Comparison of ENCODE assay signal across 28 cellular contexts in genomic region chr1:3616861-3617260, GRCh38. TPM values are rescaled to one million over a fixed set of nuclear protein-coding genes. Genes with fewer than 3 reads are reported as not detected.
"Had no signal": no experiment of that assay in that cellular context is flagged by ENCODE, and none has a peak within 500 bp of the region (broad histone marks: within the 10 kb centered on the region; RNA-seq: fewer than 3 reads in every experiment).

No MANE protein-coding gene starts in this region.

- H3K36me3 ChIP-seq: stomach, suprapubic skin, thoracic aorta, thyroid gland, tibial artery, tibial nerve, transverse colon, upper lobe of left lung, upper lobe of right lung, uterus, vagina had no signal

- H3K27me3 Mint-ChIP-seq: stimulated activated naive CD8-positive, alpha-beta T cell treated with anti-CD3 and anti-CD28 coated beads, Interleukin-15, Interleukin-2, amounts not matched to agents 100 ng/mL and 50 ng/mL, for 24 hours had no signal

- DNase-seq: stimulated activated CD4-positive, alpha-beta T cell treated with anti-CD3 and anti-CD28 coated beads, Interleukin-2, amount 100 ng/mL, for 48 hours; stimulated activated CD4-positive, alpha-beta T cell treated with anti-CD3 and anti-CD28 coated beads, Interleukin-4, amount 100 ng/mL, for 1 hour; stimulated activated CD4-positive, alpha-beta T cell treated with anti-CD3 and anti-CD28 coated beads, Interleukin-4, amount 100 ng/mL, for 24 hours; stimulated activated CD4-positive, alpha-beta T cell treated with anti-CD3 and anti-CD28 coated beads, Interleukin-4, amount 100 ng/mL, for 4 hours; stimulated activated CD8-positive, alpha-beta memory T cell treated with anti-CD3 and anti-CD28 coated beads, Interleukin-4, amount 100 ng/mL, for 48 hours; stimulated activated naive B cell treated with anti-CD40 and anti-IgM and Interleukin-4, amounts not matched to agents 10 μg/mL and 1 μg/mL and 100 μg/mL, for 72 hours; stimulated activated naive CD4-positive, alpha-beta T cell; stimulated activated naive CD4-positive, alpha-beta T cell treated with Interleukin-2 at 50 U/mL for 16 hours; stimulated activated naive CD8-positive, alpha-beta T cell treated with anti-CD3 and anti-CD28 coated beads, Interleukin-15, amount 100 ng/mL, for 72 hours; stimulated activated naive CD8-positive, alpha-beta T cell treated with anti-CD3 and anti-CD28 coated beads, Interleukin-15, Interleukin-2, amounts not matched to agents 100 U/mL and 50 U/mL, for 24 hours; stomach; substantia nigra; testis; thyroid gland; tibial artery; transverse colon; trophoblast cell; upper lobe of right lung; uterus had no signal

- H3K27me3 ChIP-seq: testis, thyroid gland, uterus, vagina had no signal

- H3K9me3 ChIP-seq: stomach, suprapubic skin, testis, thoracic aorta, thyroid gland, tibial artery, tibial nerve, transverse colon, upper lobe of left lung, upper lobe of right lung, uterus, vagina had no signal

- H3K9me3 Mint-ChIP-seq: stimulated activated effector memory CD8-positive, alpha-beta T cell treated with anti-CD3 and anti-CD28 coated beads, Interleukin-12 subunit alpha, Interleukin-12 subunit beta, amount 100 ng/mL, for 72 hours; stimulated activated memory B cell treated with anti-CD40 and anti-IgM and Interleukin-4, amounts not matched to agents 10 μg/mL and 1 μg/mL and 100 μg/mL, for 72 hours; stimulated activated naive B cell treated with anti-CD40 and anti-IgM and Interleukin-4, amounts not matched to agents 10 μg/mL and 1 μg/mL and 100 μg/mL, for 72 hours; stimulated activated naive CD8-positive, alpha-beta T cell treated with anti-CD3 and anti-CD28 coated beads, Interleukin-15, amount 100 ng/mL, for 72 hours; stimulated activated naive CD8-positive, alpha-beta T cell treated with anti-CD3 and anti-CD28 coated beads, Interleukin-15, Interleukin-2, amounts not matched to agents 100 ng/mL and 50 ng/mL, for 24 hours; type B pancreatic cell had no signal

- H3K4me3 ChIP-seq: stomach, suprapubic skin, testis, thoracic aorta, thyroid gland, tibial artery, tibial nerve, transverse colon, upper lobe of left lung, upper lobe of right lung, uterus, vagina had no signal

- H3K27ac ChIP-seq: stomach, suprapubic skin, testis, thoracic aorta, thyroid gland, tibial artery, tibial nerve, transverse colon, upper lobe of left lung, upper lobe of right lung, uterus, vagina had no signal

- H3K36me3 Mint-ChIP-seq: stimulated activated effector memory CD8-positive, alpha-beta T cell treated with anti-CD3 and anti-CD28 coated beads, Interleukin-12 subunit alpha, Interleukin-12 subunit beta, amount 100 ng/mL, for 72 hours; stimulated activated memory B cell treated with anti-CD40 and anti-IgM and Interleukin-4, amounts not matched to agents 10 μg/mL and 1 μg/mL and 100 μg/mL, for 72 hours; stimulated activated naive B cell treated with anti-CD40 and anti-IgM and Interleukin-4, amounts not matched to agents 10 μg/mL and 1 μg/mL and 100 μg/mL, for 72 hours; type B pancreatic cell had no signal

- H3K4me3 Mint-ChIP-seq: stimulated activated effector memory CD8-positive, alpha-beta T cell treated with anti-CD3 and anti-CD28 coated beads, Interleukin-12 subunit alpha, Interleukin-12 subunit beta, amount 100 ng/mL, for 72 hours; stimulated activated memory B cell treated with anti-CD40 and anti-IgM and Interleukin-4, amounts not matched to agents 10 μg/mL and 1 μg/mL and 100 μg/mL, for 72 hours; stimulated activated naive B cell treated with anti-CD40 and anti-IgM and Interleukin-4, amounts not matched to agents 10 μg/mL and 1 μg/mL and 100 μg/mL, for 72 hours; stimulated activated naive CD8-positive, alpha-beta T cell treated with anti-CD3 and anti-CD28 coated beads, Interleukin-15, amount 100 ng/mL, for 72 hours; stimulated activated naive CD8-positive, alpha-beta T cell treated with anti-CD3 and anti-CD28 coated beads, Interleukin-15, Interleukin-2, amounts not matched to agents 100 ng/mL and 50 ng/mL, for 24 hours; type B pancreatic cell had no signal

- H3K27ac Mint-ChIP-seq: stimulated activated memory B cell treated with anti-CD40 and anti-IgM and Interleukin-4, amounts not matched to agents 10 μg/mL and 1 μg/mL and 100 μg/mL, for 72 hours; stimulated activated naive B cell treated with anti-CD40 and anti-IgM and Interleukin-4, amounts not matched to agents 10 μg/mL and 1 μg/mL and 100 μg/mL, for 72 hours; stimulated activated naive CD8-positive, alpha-beta T cell treated with anti-CD3 and anti-CD28 coated beads, Interleukin-15, amount 100 ng/mL, for 72 hours; stimulated activated naive CD8-positive, alpha-beta T cell treated with anti-CD3 and anti-CD28 coated beads, Interleukin-15, Interleukin-2, amounts not matched to agents 100 ng/mL and 50 ng/mL, for 24 hours; type B pancreatic cell had no signal

RNA-seq across cellular contexts. Expression of gene TP73, which starts 35.5 kb away (rescaled TPM):
- total RNA-seq: thoracic aorta had no signal
